ENCODE assay signal across 7 cellular contexts in the genomic region with DNA sequence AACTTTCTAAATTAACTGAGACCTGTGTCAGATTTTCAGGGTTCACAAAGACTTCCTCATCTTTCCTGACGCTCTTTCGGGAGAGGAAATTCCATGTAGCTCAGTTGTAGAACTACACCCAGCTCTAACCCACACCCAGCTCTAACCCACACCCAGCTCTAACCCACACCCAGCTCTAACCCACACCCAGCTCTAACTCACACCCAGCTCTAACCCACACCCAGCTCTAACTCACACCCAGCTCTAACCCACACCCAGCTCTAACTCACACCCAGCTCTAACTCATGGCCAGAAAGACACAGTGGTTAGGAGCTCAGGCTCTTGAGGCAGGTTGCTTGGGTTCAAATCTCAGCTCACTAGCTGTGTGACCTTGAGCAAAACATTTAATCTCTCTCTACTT. TPM values are rescaled to one million over a fixed set of nuclear protein-coding genes. Genes with fewer than 3 reads are reported as not detected.
DNase-seq lines count a peak whose midpoint lies in the region; FAIRE-seq and TF ChIP-seq lines count a peak whose summit lies in the region.
"Not testable (repeated sequence)": the region's sequence is repeated elsewhere in the genome, so short reads cannot be mapped to it uniquely, and the experiment has no call there.

No MANE protein-coding gene starts in this region.

- H3K4me1 Mint-ChIP-seq in activated naive CD4-positive, alpha-beta T cell treated with anti-CD3 and anti-CD28 coated beads, Interleukin-2, amount 50 U/mL, for 24 hours = not testable (repeated sequence)

- FAIRE-seq in colon (lab: Jason Lieb, UNC) = peak; percentile 76

- CTCF ChIA-PET in HEK293 (lab: Yijun Ruan, JAX) = interaction anchor here (0.6 to 2.7 kb wide), 6 partner anchors 17 to 543 kb away, joined by 3 to 13 read pairs (median 4); no protein-coding TSS in a partner anchor

- H3K36me3 ChIP-seq in HEK293 (ENCODE audit: control insufficient read depth in 2 of 2, insufficient read depth in 1 of 2, low read length in 2 of 2); left ventricle myocardium inferior; mucosa of rectum (ENCODE audit: control insufficient read depth in 2 of 2, insufficient read depth in 2 of 2, low read length in 2 of 2); transverse colon: not testable (repeated sequence)

- H3K27me3 ChIP-seq in left ventricle myocardium inferior (ENCODE audit: low read depth); mucosa of rectum (ENCODE audit: control insufficient read depth in 2 of 2, insufficient read depth in 2 of 2, low read length in 2 of 2); transverse colon: not testable (repeated sequence)

- H3K4me3 Mint-ChIP-seq in activated naive CD4-positive, alpha-beta T cell treated with anti-CD3 and anti-CD28 coated beads, Interleukin-2, amount 50 U/mL, for 24 hours = not testable (repeated sequence)

- not testable (repeated sequence) for TF ChIP-seq EP300 in transverse colon (IDR thresholded peaks at IDR 0.05; ENCODE audit: low read depth)

- not testable (repeated sequence) for H3K9ac ChIP-seq in mucosa of rectum (ENCODE audit: low read depth in 1 of 2, low read length in 2 of 2)

- H3K27ac Mint-ChIP-seq in activated naive CD4-positive, alpha-beta T cell treated with anti-CD3 and anti-CD28 coated beads, Interleukin-2, amount 50 U/mL, for 24 hours = peak overlapping the region; percentile 7

- not testable (repeated sequence) for TF ChIP-seq POLR2A in transverse colon (IDR thresholded peaks at IDR 0.05)

- intact Hi-C loops in left ventricle myocardium inferior (cut with micrococcal nuclease) = loop anchor here (10.0 kb wide), 2 partner anchors 206 to 496 kb away; no protein-coding TSS in a partner anchor
- intact Hi-C loops in transverse colon (cut with DNase I; ENCODE audit: low total_unique reads) = not testable (repeated sequence)

- not testable (repeated sequence) for H3K9me3 Mint-ChIP-seq in activated naive CD4-positive, alpha-beta T cell treated with anti-CD3 and anti-CD28 coated beads, Interleukin-2, amount 50 U/mL, for 24 hours

- DNase-seq in epithelial cell of esophagus (ENCODE audit: low read depth) (peak; percentile 46), transverse colon (peak; percentile 52)
- DNase-seq in left ventricle myocardium inferior = not testable (repeated sequence)

- H3K9me3 ChIP-seq in HEK293 (ENCODE audit: control insufficient read depth, insufficient read depth, low read depth, low read length); left ventricle myocardium inferior (replicated peaks); mucosa of rectum (ENCODE audit: control insufficient read depth in 2 of 2, low read length in 2 of 2); transverse colon: not testable (repeated sequence)

- WGBS in transverse colon (ENCODE audit: low coverage in 1 of 2), 2 donors = 37% methylated on average over 2 of the region's 2 CpGs; no CpG with 5 or more reads in 1 of the 2 donors

- not testable (repeated sequence) for H3K27ac ChIP-seq in HEK293 (ENCODE audit: extremely low read depth, low read depth, low read length)
- H3K27ac ChIP-seq in left ventricle myocardium inferior (replicated peaks) (peak overlapping the region; percentile 23), mucosa of rectum (ENCODE audit: low read depth in 2 of 2, low read length in 2 of 2) (peak overlapping the region; percentile 85 to 86), transverse colon (peak overlapping the region; percentile 67 to 83 (median 82))

- not testable (repeated sequence) for TF ChIP-seq CTCF in HEK293 (tag by site-specific recombination; IDR thresholded peaks at IDR 0.05); epithelial cell of esophagus (IDR thresholded peaks at IDR 0.05; ENCODE audit: insufficient read depth, low read depth, low read length, missing control alignments); left ventricle myocardium inferior (IDR thresholded peaks at IDR 0.05; ENCODE audit: borderline replicate concordance); transverse colon (IDR thresholded peaks at IDR 0.05)

- not testable (repeated sequence) for H3K27me3 Mint-ChIP-seq in activated naive CD4-positive, alpha-beta T cell treated with anti-CD3 and anti-CD28 coated beads, Interleukin-2, amount 50 U/mL, for 24 hours

- POLR2A ChIA-PET in HEK293 (lab: Yijun Ruan, JAX) = interaction anchor here (0.5 to 1.3 kb wide), 4 partner anchors 9 to 418 kb away, joined by 4 read pairs; no protein-coding TSS in a partner anchor

- not testable (repeated sequence) for H3K36me3 Mint-ChIP-seq in activated naive CD4-positive, alpha-beta T cell treated with anti-CD3 and anti-CD28 coated beads, Interleukin-2, amount 50 U/mL, for 24 hours

- in situ Hi-C loops in transverse colon (cut with MboI; ENCODE audit: low pct_ligation_motif_present in 1 of 4, low pct_unique_long_range_greater_than_20kb in 1 of 4, low sequenced_read_pairs in 3 of 4) = loop anchor here (10.0 to 25.0 kb wide), 4 partner anchors 206 to 503 kb away; no protein-coding TSS in a partner anchor

- H3K4me1 ChIP-seq in HEK293 (ENCODE audit: control insufficient read depth, insufficient read depth, low read length) = not testable (repeated sequence)
- peaks cover 26% of the 10 kb centered on the region for H3K4me1 ChIP-seq in left ventricle myocardium inferior
- peaks cover 11 to 27% of the 10 kb centered on the region in 2 donors for H3K4me1 ChIP-seq in mucosa of rectum (ENCODE audit: control insufficient read depth in 2 of 2, insufficient read depth in 2 of 2, low read length in 2 of 2)
- peaks cover 0 to 35% (median 19%) of the 10 kb centered on the region in 4 donors for H3K4me1 ChIP-seq in transverse colon

- H3K4me3 ChIP-seq in HEK293 (ENCODE audit: low read depth, low read length); epithelial cell of esophagus (ENCODE audit: low read length); left ventricle myocardium inferior; transverse colon: not testable (repeated sequence)
- H3K4me3 ChIP-seq in mucosa of rectum (ENCODE audit: low read length in 2 of 2) = peak overlapping the region in 1 of 2 donors; percentile 5

TF ChIP-seq in HEK293, 187 proteins besides CTCF, POLR2A, EP300 and RAD21:
- TF ChIP-seq, protein P1, sequence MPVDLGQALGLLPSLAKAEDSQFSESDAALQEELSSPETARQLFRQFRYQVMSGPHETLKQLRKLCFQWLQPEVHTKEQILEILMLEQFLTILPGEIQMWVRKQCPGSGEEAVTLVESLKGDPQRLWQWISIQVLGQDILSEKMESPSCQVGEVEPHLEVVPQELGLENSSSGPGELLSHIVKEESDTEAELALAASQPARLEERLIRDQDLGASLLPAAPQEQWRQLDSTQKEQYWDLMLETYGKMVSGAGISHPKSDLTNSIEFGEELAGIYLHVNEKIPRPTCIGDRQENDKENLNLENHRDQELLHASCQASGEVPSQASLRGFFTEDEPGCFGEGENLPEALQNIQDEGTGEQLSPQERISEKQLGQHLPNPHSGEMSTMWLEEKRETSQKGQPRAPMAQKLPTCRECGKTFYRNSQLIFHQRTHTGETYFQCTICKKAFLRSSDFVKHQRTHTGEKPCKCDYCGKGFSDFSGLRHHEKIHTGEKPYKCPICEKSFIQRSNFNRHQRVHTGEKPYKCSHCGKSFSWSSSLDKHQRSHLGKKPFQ (tag by site-specific recombination; IDR thresholded peaks at IDR 0.05) = 0 out of 2 replicates have a peak, but pooled peaks have one; percentile 38
- TF ChIP-seq, protein P2, sequence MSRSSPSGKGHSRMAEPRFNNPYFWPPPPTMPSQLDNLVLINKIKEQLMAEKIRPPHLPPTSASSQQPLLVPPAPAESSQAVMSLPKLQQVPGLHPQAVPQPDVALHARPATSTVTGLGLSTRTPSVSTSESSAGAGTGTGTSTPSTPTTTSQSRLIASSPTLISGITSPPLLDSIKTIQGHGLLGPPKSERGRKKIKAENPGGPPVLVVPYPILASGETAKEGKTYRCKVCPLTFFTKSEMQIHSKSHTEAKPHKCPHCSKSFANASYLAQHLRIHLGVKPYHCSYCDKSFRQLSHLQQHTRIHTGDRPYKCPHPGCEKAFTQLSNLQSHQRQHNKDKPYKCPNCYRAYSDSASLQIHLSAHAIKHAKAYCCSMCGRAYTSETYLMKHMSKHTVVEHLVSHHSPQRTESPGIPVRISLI (tag by site-specific recombination; IDR thresholded peaks at IDR 0.05) = peak; percentile 47; the same call in 1 of the 2 replicates
- peak; percentile 61; the same call in 1 of the 2 replicates for TF ChIP-seq KLF1 (tag by site-specific recombination; IDR thresholded peaks at IDR 0.05)

RNA-seq across cellular contexts. Expression of a gene that starts 14.1 kb away (rescaled TPM):
- total RNA-seq in left ventricle myocardium inferior (33.9 TPM), transverse colon (100 to 1,000 TPM in 2 of 4 donors, 10 to 100 TPM in 2; 82.1 to 143 (median 101) TPM)
